Comparison of ENCODE assay signal across 28 cellular contexts in genomic region chr1:183566026-183566425, GRCh38. TPM values are rescaled to one million over a fixed set of nuclear protein-coding genes. Genes with fewer than 3 reads are reported as not detected.
"Had no signal": no experiment of that assay in that cellular context is flagged by ENCODE, and none has a peak within 500 bp of the region (broad histone marks: within the 10 kb centered on the region; RNA-seq: fewer than 3 reads in every experiment).

No MANE protein-coding gene starts in this region.

- H3K27me3 Mint-ChIP-seq: activated CD4-positive, alpha-beta T cell treated with anti-CD3 and anti-CD28 coated beads for 36 hours; activated CD4-positive, alpha-beta T cell treated with anti-CD3 and anti-CD28 coated beads, Interleukin-2, amount 10 ng/mL, durations not matched to agents 7 days and 5 days had no signal

- H3K9me3 ChIP-seq: adrenal gland, body of pancreas, breast epithelium, SJCRH30 had no signal

- H3K4me3 Mint-ChIP-seq: activated CD4-positive, alpha-beta T cell treated with anti-CD3 and anti-CD28 coated beads for 36 hours; activated CD4-positive, alpha-beta T cell treated with anti-CD3 and anti-CD28 coated beads, Interleukin-2, amount 10 ng/mL, durations not matched to agents 7 days and 5 days; activated CD8-positive, alpha-beta T cell treated with anti-CD3 and anti-CD28 coated beads, Interleukin-2, amount 10 ng/mL, durations not matched to agents 7 days and 5 days; activated naive CD4-positive, alpha-beta T cell treated with anti-CD3 and anti-CD28 coated beads for 36 hours; activated T-cell treated with anti-CD3 and anti-CD28 coated beads, Interleukin-2, amount 50 U/mL, for 24 hours had no signal

- H3K27ac ChIP-seq: adrenal gland, body of pancreas, breast epithelium, KMS-11, SJCRH30, SK-N-MC had no signal

- DNase-seq: activated CD4-positive, alpha-beta T cell treated with anti-CD3 and anti-CD28 coated beads for 36 hours; activated CD4-positive, alpha-beta T cell treated with anti-CD3 and anti-CD28 coated beads, Interleukin-2, amount 10 ng/mL, durations not matched to agents 7 days and 5 days; activated CD4-positive, alpha-beta T cell treated with anti-CD3 and anti-CD28 coated beads, Interleukin-2, amount 50 U/mL, for 48 hours; activated CD8-positive, alpha-beta T cell treated with anti-CD3 and anti-CD28 coated beads, Interleukin-2, amount 10 ng/mL, durations not matched to agents 7 days and 5 days; activated gamma-delta T cell; activated naive CD4-positive, alpha-beta T cell treated with anti-CD3 and anti-CD28 coated beads for 36 hours; activated T-cell treated with anti-CD3 and anti-CD28 coated beads, Interleukin-2, amount 50 U/mL, for 24 hours; body of pancreas; caudate nucleus; MM.1S; NCI-H1092 treated with DMSO at 0.1 percent for 48 hours; NCI-H1417; NCI-H146; NCI-H187 treated with DMSO at 0.1 percent for 48 hours; NCI-H2081 treated with DMSO at 0.1 percent for 48 hours; NCI-H345; NCI-H524 treated with DMSO at 0.1 percent for 48 hours; SHP77; SJCRH30; T1000 had no signal

- H3K9ac ChIP-seq: KMS-11 had no signal

- H3K27ac Mint-ChIP-seq: activated CD4-positive, alpha-beta T cell treated with anti-CD3 and anti-CD28 coated beads for 36 hours; activated CD4-positive, alpha-beta T cell treated with anti-CD3 and anti-CD28 coated beads, Interleukin-2, amount 10 ng/mL, durations not matched to agents 7 days and 5 days; activated CD8-positive, alpha-beta T cell treated with anti-CD3 and anti-CD28 coated beads, Interleukin-2, amount 10 ng/mL, durations not matched to agents 7 days and 5 days; activated naive CD4-positive, alpha-beta T cell treated with anti-CD3 and anti-CD28 coated beads for 36 hours; activated T-cell treated with anti-CD3 and anti-CD28 coated beads, Interleukin-2, amount 50 U/mL, for 24 hours; activated T-helper 2 cell treated with anti-CD3 and anti-CD28 coated beads, Interferon-gamma antibody, Interleukin-2, Interleukin-4, amounts not matched to agents 10 μg/mL and 5 μg/mL and 100 μg/mL, durations not matched to agents 14 hours and 24 hours and 36 hours had no signal

- H3K9me3 Mint-ChIP-seq: activated CD4-positive, alpha-beta T cell treated with anti-CD3 and anti-CD28 coated beads, Interleukin-2, amount 10 ng/mL, durations not matched to agents 7 days and 5 days; activated naive CD4-positive, alpha-beta T cell treated with anti-CD3 and anti-CD28 coated beads for 36 hours; activated naive CD4-positive, alpha-beta T cell treated with anti-CD3 and anti-CD28 coated beads, Interleukin-2, amount 50 U/mL, for 72 hours; activated T-cell treated with anti-CD3 and anti-CD28 coated beads, Interleukin-2, amount 50 U/mL, for 24 hours; activated T-helper 2 cell treated with anti-CD3 and anti-CD28 coated beads, Interferon-gamma antibody, Interleukin-2, Interleukin-4, amounts not matched to agents 10 μg/mL and 5 μg/mL and 100 μg/mL, durations not matched to agents 14 hours and 24 hours and 36 hours had no signal

- H3K4me2 ChIP-seq: KMS-11 had no signal

- H3K27me3 ChIP-seq: adrenal gland, body of pancreas, breast epithelium, SJCRH30 had no signal

- H3K36me3 ChIP-seq: adrenal gland, breast epithelium, SJCRH30 had no signal

- H3K36me3 Mint-ChIP-seq: activated naive CD4-positive, alpha-beta T cell treated with anti-CD3 and anti-CD28 coated beads, Interleukin-2, amount 50 U/mL, for 72 hours had no signal

- H3K4me1 ChIP-seq: breast epithelium had no signal

- ATAC-seq: activated CD4-positive, alpha-beta T cell treated with anti-CD3 and anti-CD28 coated beads for 36 hours; activated CD8-positive, alpha-beta T cell treated with anti-CD3 and anti-CD28 coated beads, Interleukin-2, amount 10 ng/mL, durations not matched to agents 7 days and 5 days; activated naive CD4-positive, alpha-beta T cell treated with anti-CD3 and anti-CD28 coated beads, Interleukin-2, amount 50 U/mL, for 72 hours; body of pancreas; Panc1 had no signal

- H3K4me3 ChIP-seq: adrenal gland, body of pancreas, breast epithelium, SJCRH30, SK-N-MC had no signal

RNA-seq across cellular contexts. Expression of gene NCF2, which starts 24.2 kb away (rescaled TPM):
- total RNA-seq: RPMI7951 had no signal
